In the genomic region with DNA sequence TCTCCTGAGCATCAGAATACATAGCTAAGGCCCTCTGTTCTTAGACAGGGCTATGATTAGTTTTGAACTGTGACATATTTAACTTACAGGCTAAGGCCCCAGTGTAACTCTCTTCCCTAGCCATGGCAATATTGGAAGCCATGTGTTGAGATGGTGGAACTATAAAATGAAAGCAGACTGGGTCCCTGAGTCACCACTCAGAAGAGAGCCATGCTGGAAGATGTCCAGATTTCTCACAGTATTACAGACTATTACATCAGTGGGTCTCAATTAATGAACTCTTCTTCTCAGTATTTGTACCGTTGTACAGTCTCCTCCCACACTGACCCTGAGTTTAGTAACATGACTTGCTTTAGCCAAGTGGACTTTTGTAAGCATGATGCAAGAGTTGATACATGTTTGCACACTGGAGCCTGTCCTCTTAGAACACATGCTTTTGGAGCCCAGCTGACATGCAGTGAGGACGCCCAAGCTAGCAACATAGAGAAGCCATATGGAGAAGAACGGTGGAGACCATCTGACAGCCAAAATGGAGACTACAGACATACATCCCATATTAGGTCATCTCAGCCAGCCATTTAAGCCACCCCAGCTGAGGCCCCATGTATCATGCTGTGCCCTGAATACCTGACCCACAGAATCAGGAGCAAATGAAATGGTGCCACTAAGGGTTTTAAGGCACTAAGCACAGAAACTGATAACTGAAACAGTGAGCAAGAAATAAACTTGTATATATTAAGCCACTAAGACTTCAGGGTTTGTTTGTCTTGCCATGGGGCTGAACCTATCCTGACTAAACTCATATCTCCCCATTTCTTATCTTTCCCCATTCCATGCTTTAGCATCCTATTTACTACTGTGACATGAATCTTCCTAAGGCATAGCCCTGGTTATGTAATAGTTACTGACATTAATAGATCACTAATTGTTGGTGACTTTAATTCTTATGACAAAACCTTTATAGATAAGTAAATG, we compare ENCODE assay signal across 11 cellular contexts. TPM values are rescaled to one million over a fixed set of nuclear protein-coding genes. Genes with fewer than 3 reads are reported as not detected.
A peak's percentile ranks its signal among the peaks of the same experiment; 100 is the strongest.
DNase-seq lines count a peak whose midpoint lies in the region; ATAC-seq and TF ChIP-seq lines count a peak whose summit lies in the region.
"Had no signal": no experiment of that assay in that cellular context is flagged by ENCODE, and none has a peak within 500 bp of the region (broad histone marks: within the 10 kb centered on the region; RNA-seq: fewer than 3 reads in every experiment).

No MANE protein-coding gene starts in this region.

- H3K79me1 ChIP-seq in mesenchymal stem cell (replicated peaks; ENCODE audit: low read length, poor library complexity, severe bottlenecking) = peaks cover 3% of the 10 kb centered on the region

- no peak overlapping the region for H2BK5ac ChIP-seq in mesenchymal stem cell (ENCODE audit: low read depth, low read length, poor library complexity, severe bottlenecking)

- H2BK12ac ChIP-seq in mesenchymal stem cell (ENCODE audit: low read length in 2 of 2) = no peak overlapping the region

- H2BK120ac ChIP-seq in mesenchymal stem cell (ENCODE audit: low read depth, low read length) = no peak overlapping the region

- H3K27me3 ChIP-seq in BJ (ENCODE audit: control insufficient read depth, insufficient read depth, low read length) (no peaks in the 10 kb centered on the region), mesenchymal stem cell (ENCODE audit: control insufficient read depth in 1 of 2, insufficient read depth in 1 of 2, low read length in 2 of 2) (peaks cover 0 to 6% of the 10 kb centered on the region in 2 experiments)
- H3K27me3 ChIP-seq: thyroid gland had no signal

- peak overlapping the region; percentile 34 for H2AK5ac ChIP-seq in mesenchymal stem cell (ENCODE audit: low read length, severe bottlenecking)

- H2AFZ ChIP-seq in mesenchymal stem cell (ENCODE audit: low read depth, low read length) = no peak overlapping the region

- 97% methylated on average over 3 of the region's 3 CpGs for WGBS in mesenchymal stem cell

- H3K4ac ChIP-seq in mesenchymal stem cell (ENCODE audit: low read depth in 1 of 2, low read length in 2 of 2) = no peak overlapping the region

- no peak overlapping the region for H2BK15ac ChIP-seq in mesenchymal stem cell (ENCODE audit: low read depth, poor library complexity, severe bottlenecking)

- no peak overlapping the region for H4K91ac ChIP-seq in mesenchymal stem cell (ENCODE audit: low read length)

- no peak overlapping the region for H4K8ac ChIP-seq in mesenchymal stem cell (ENCODE audit: low read length)

- no peak overlapping the region for H3K27ac ChIP-seq in mesenchymal stem cell (ENCODE audit: low read length, poor library complexity, severe bottlenecking)
- H3K27ac ChIP-seq: thyroid gland had no signal

- H3K36me3 ChIP-seq in BJ (ENCODE audit: control insufficient read depth, insufficient read depth, low read length) (no peaks in the 10 kb centered on the region), mesenchymal stem cell (ENCODE audit: control insufficient read depth in 1 of 2, insufficient read depth in 2 of 2, low read depth in 1 of 2, low read length in 2 of 2) (no peaks in the 10 kb centered on the region)
- H3K36me3 ChIP-seq: thyroid gland had no signal

- H3K14ac ChIP-seq in mesenchymal stem cell (ENCODE audit: low read length in 2 of 2) = no peak overlapping the region

- TF ChIP-seq CTCF in BJ (IDR thresholded peaks at IDR 0.05; ENCODE audit: insufficient read depth, low read depth, low read length) (no peak), choroid plexus epithelial cell (conservative IDR thresholded peaks at IDR 0.05; ENCODE audit: low read depth, low read length) (no peak)

- no peak overlapping the region for H3K4me3 ChIP-seq in BJ (ENCODE audit: low read depth, low read length)
- H3K4me3 ChIP-seq in choroid plexus epithelial cell (ENCODE audit: low read depth, low read length) = no peak overlapping the region
- no peak overlapping the region for H3K4me3 ChIP-seq in mesenchymal stem cell (ENCODE audit: insufficient read depth in 1 of 2, low read depth in 1 of 2, low read length in 2 of 2)
- H3K4me3 ChIP-seq: thyroid gland had no signal

- no peak overlapping the region for H3K23ac ChIP-seq in mesenchymal stem cell (ENCODE audit: low read length in 2 of 2)

- no peaks in the 10 kb centered on the region for H3K9me3 ChIP-seq in mesenchymal stem cell (ENCODE audit: control insufficient read depth, low read length)
- H3K9me3 ChIP-seq: thyroid gland had no signal

- POLR2A ChIA-PET in BJ (lab: Charles Lee) = no interaction called here

- no peak overlapping the region for H3K4me2 ChIP-seq in mesenchymal stem cell (ENCODE audit: low read length, poor library complexity, severe bottlenecking)

- ATAC-seq in GM18868 (IDR thresholded peaks at IDR 0.05; ENCODE audit: unreplicated experiment) (no peak), GM21367 (IDR thresholded peaks at IDR 0.05; ENCODE audit: unreplicated experiment) (no peak)

- CTCF ChIA-PET in BJ (lab: Yijun Ruan, JAX) = no interaction called here

- no peak overlapping the region for H3K9ac ChIP-seq in mesenchymal stem cell (ENCODE audit: low read length)

- no peak overlapping the region for H3K18ac ChIP-seq in mesenchymal stem cell (ENCODE audit: low read depth in 1 of 2, low read length in 2 of 2)

- peaks cover 14% of the 10 kb centered on the region for H3K4me1 ChIP-seq in mesenchymal stem cell (ENCODE audit: control insufficient read depth, insufficient read depth, low read depth, low read length)
- H3K4me1 ChIP-seq: thyroid gland had no signal

- DNase-seq in BJ (ENCODE audit: low read depth) = peak; percentile 90
- DNase-seq in M059J (ENCODE audit: low read depth) = peak; percentile 86
- peak; percentile 99 for DNase-seq in choroid plexus epithelial cell (ENCODE audit: low read depth)
- peak; percentile 57 for DNase-seq in mesenchymal stem cell
- DNase-seq in HK-2 (ENCODE audit: unreplicated experiment) = no peak
- no peak for DNase-seq in activated CD4-positive, CD25-positive, alpha-beta regulatory T cell treated with anti-CD3 and anti-CD28 coated beads, Interleukin-2, amount 50 U/mL, for 72 hours
- DNase-seq: foreskin melanocyte, SHP77, thyroid gland had no signal

RNA-seq across cellular contexts. Expression of a gene that starts 24.4 kb away (rescaled TPM):
- 14.8 and 16.0 TPM in 2 replicates for polyA plus RNA-seq in BJ (2011; rRNA removed)
- 18.0 and 28.7 TPM in 2 replicates for polyA minus RNA-seq in BJ (2011; rRNA and poly(A)+ RNA removed)
- 1.5 and 2.9 TPM in 2 replicates for total RNA-seq in M059J (2014; rRNA removed; shearing (Covaris generic))
- polyA plus RNA-seq in mesenchymal stem cell (2013, experiment 1 of 2) = 0.15 TPM
- polyA plus RNA-seq in mesenchymal stem cell (2013, experiment 2 of 2) = 0.15 TPM

Comparison
In these comparisons a context has a peak if more than half of its experiments do, and no peak if none do; other contexts are left out.
1. DNase-seq: peak in BJ (single experiment), M059J (single experiment), choroid plexus epithelial cell (single experiment) and mesenchymal stem cell (single experiment); none in HK-2 (single experiment) and activated CD4-positive, CD25-positive, alpha-beta regulatory T cell treated with anti-CD3 and anti-CD28 coated beads, Interleukin-2, amount 50 U/mL, for 72 hours (single experiment).